ENCODE assay signal across 19 cellular contexts in genomic region chr18:49412673-49413072, GRCh38. TPM values are rescaled to one million over a fixed set of nuclear protein-coding genes. Genes with fewer than 3 reads are reported as not detected.
DNase-seq lines count a peak whose midpoint lies in the region; ATAC-seq, FAIRE-seq and TF ChIP-seq lines count a peak whose summit lies in the region.
"Had no signal": no experiment of that assay in that cellular context is flagged by ENCODE, and none has a peak within 500 bp of the region (broad histone marks: within the 10 kb centered on the region; RNA-seq: fewer than 3 reads in every experiment).

No MANE protein-coding gene starts in this region.

- no peaks in the 10 kb centered on the region for H3K27me3 Mint-ChIP-seq in activated naive CD4-positive, alpha-beta T cell treated with anti-CD3 and anti-CD28 coated beads for 36 hours (ENCODE audit: low read depth)
- no peaks in the 10 kb centered on the region for H3K27me3 Mint-ChIP-seq in T-helper 1 cell treated with Interleukin-12 subunit alpha and Interleukin-12 subunit beta and Interleukin-4 antibody, amounts not matched to agents 30 μg/mL and 1 μg/mL, for 36 hours (ENCODE audit: low read depth)
- H3K27me3 Mint-ChIP-seq in stimulated activated naive CD8-positive, alpha-beta T cell treated with anti-CD3 and anti-CD28 coated beads, Interleukin-15, amount 100 ng/mL, for 72 hours, result no peaks in the 10 kb centered on the region

- CTCF ChIA-PET in activated naive CD4-positive, alpha-beta T cell treated with anti-CD3 and anti-CD28 coated beads for 36 hours (lab: Charles Lee), result no interaction called here
- CTCF ChIA-PET in endothelial cell of umbilical vein (lab: Charles Lee), result interaction anchor here (0.7 to 1.0 kb wide), 4 partner anchors 20 to 737 kb away, joined by 3 to 4 read pairs (median 4); no protein-coding TSS in a partner anchor

- H3K9me1 ChIP-seq in endothelial cell of umbilical vein (replicated peaks; ENCODE audit: control insufficient read depth, extremely low read depth, insufficient read depth, low read length), result no peaks in the 10 kb centered on the region

- H2AFZ ChIP-seq in endothelial cell of umbilical vein (ENCODE audit: low read depth, low read length), result no peak overlapping the region
- H2AFZ ChIP-seq: GM23248 had no signal

- H3K4me1 Mint-ChIP-seq in activated naive CD4-positive, alpha-beta T cell treated with anti-CD3 and anti-CD28 coated beads for 36 hours (ENCODE audit: low read depth), result peaks cover 35% of the 10 kb centered on the region
- peaks cover 26% of the 10 kb centered on the region for H3K4me1 Mint-ChIP-seq in T-helper 1 cell treated with Interleukin-12 subunit alpha and Interleukin-12 subunit beta and Interleukin-4 antibody, amounts not matched to agents 30 μg/mL and 1 μg/mL, for 36 hours (ENCODE audit: low read depth)
- H3K4me1 Mint-ChIP-seq in stimulated activated naive CD8-positive, alpha-beta T cell treated with anti-CD3 and anti-CD28 coated beads, Interleukin-15, amount 100 ng/mL, for 72 hours, result peaks cover 35% of the 10 kb centered on the region

- H3K9me3 Mint-ChIP-seq in activated naive CD4-positive, alpha-beta T cell treated with anti-CD3 and anti-CD28 coated beads for 36 hours, result no peaks in the 10 kb centered on the region
- H3K9me3 Mint-ChIP-seq in T-helper 1 cell treated with Interleukin-12 subunit alpha and Interleukin-12 subunit beta and Interleukin-4 antibody, amounts not matched to agents 30 μg/mL and 1 μg/mL, for 36 hours, result no peaks in the 10 kb centered on the region
- H3K9me3 Mint-ChIP-seq in stimulated activated naive CD8-positive, alpha-beta T cell treated with anti-CD3 and anti-CD28 coated beads, Interleukin-15, amount 100 ng/mL, for 72 hours, result no peaks in the 10 kb centered on the region
- H3K9me3 Mint-ChIP-seq: nephron had no signal

- no peaks in the 10 kb centered on the region for H4K20me1 ChIP-seq in endothelial cell of umbilical vein (replicated peaks; ENCODE audit: control insufficient read depth, extremely low read depth, insufficient read depth, low read length)

- TF ChIP-seq POLR2A in endothelial cell of umbilical vein (IDR thresholded peaks at IDR 0.05; ENCODE audit: low read depth, low read length), result no peak

- dilution Hi-C loops in endothelial cell of umbilical vein (cut with MboI; ENCODE audit: extremely low pct_ligation_motif_present, low sequenced_read_pairs), result no loop called here

- H3K27ac ChIP-seq in endothelial cell of umbilical vein (ENCODE audit: insufficient read depth, low read depth, low read length), result peak overlapping the region; percentile 56
- H3K27ac ChIP-seq: coronary artery, GM23248, stomach had no signal

- H3K9me3 ChIP-seq in endothelial cell of umbilical vein (replicated peaks; ENCODE audit: control insufficient read depth, insufficient read depth, low read length), result no peaks in the 10 kb centered on the region
- H3K9me3 ChIP-seq: MG63, stomach had no signal

- no peak overlapping the region for H3K4me3 Mint-ChIP-seq in activated naive CD4-positive, alpha-beta T cell treated with anti-CD3 and anti-CD28 coated beads for 36 hours
- H3K4me3 Mint-ChIP-seq in T-helper 1 cell treated with Interleukin-12 subunit alpha and Interleukin-12 subunit beta and Interleukin-4 antibody, amounts not matched to agents 30 μg/mL and 1 μg/mL, for 36 hours, result no peak overlapping the region
- no peak overlapping the region for H3K4me3 Mint-ChIP-seq in stimulated activated naive CD8-positive, alpha-beta T cell treated with anti-CD3 and anti-CD28 coated beads, Interleukin-15, amount 100 ng/mL, for 72 hours
- H3K4me3 Mint-ChIP-seq: nephron had no signal

- peaks cover 4% of the 10 kb centered on the region for H3K36me3 Mint-ChIP-seq in activated naive CD4-positive, alpha-beta T cell treated with anti-CD3 and anti-CD28 coated beads for 36 hours (ENCODE audit: low read depth)
- H3K36me3 Mint-ChIP-seq in T-helper 1 cell treated with Interleukin-12 subunit alpha and Interleukin-12 subunit beta and Interleukin-4 antibody, amounts not matched to agents 30 μg/mL and 1 μg/mL, for 36 hours (ENCODE audit: low read depth), result peaks cover 2% of the 10 kb centered on the region

- no peaks in the 10 kb centered on the region for H3K79me2 ChIP-seq in endothelial cell of umbilical vein (ENCODE audit: control insufficient read depth, insufficient read depth, low read length)

- TF ChIP-seq CTCF in endothelial cell of umbilical vein (IDR thresholded peaks at IDR 0.05; ENCODE audit: extremely low read depth in 1 of 2, insufficient read depth in 1 of 2, low read depth in 1 of 2, low read length in 2 of 2), result no peak

- H3K27ac Mint-ChIP-seq in activated naive CD4-positive, alpha-beta T cell treated with anti-CD3 and anti-CD28 coated beads for 36 hours, result peak overlapping the region; percentile 79
- peak overlapping the region; percentile 45 for H3K27ac Mint-ChIP-seq in T-helper 1 cell treated with Interleukin-12 subunit alpha and Interleukin-12 subunit beta and Interleukin-4 antibody, amounts not matched to agents 30 μg/mL and 1 μg/mL, for 36 hours
- H3K27ac Mint-ChIP-seq in stimulated activated naive CD8-positive, alpha-beta T cell treated with anti-CD3 and anti-CD28 coated beads, Interleukin-15, amount 100 ng/mL, for 72 hours, result peak overlapping the region; percentile 34 to 54

- no peaks in the 10 kb centered on the region for H3K27me3 ChIP-seq in endothelial cell of umbilical vein (ENCODE audit: control insufficient read depth in 2 of 2, insufficient read depth in 2 of 2, low read length in 2 of 2)
- H3K27me3 ChIP-seq: MG63, stomach had no signal

- H3K4me3 ChIP-seq in endothelial cell of umbilical vein (replicated peaks in 1 of 3; ENCODE audit: insufficient read depth in 1 of 3, low read depth in 1 of 3, low read length in 3 of 3), result no peak overlapping the region
- H3K4me3 ChIP-seq: coronary artery, GM23248, MG63, stomach had no signal

- DNase-seq in activated naive CD4-positive, alpha-beta T cell treated with anti-CD3 and anti-CD28 coated beads for 36 hours, result no peak
- no peak for DNase-seq in activated naive CD4-positive, alpha-beta T cell (lab: John Stamatoyannopoulos, UW)
- DNase-seq in endothelial cell of umbilical vein (ENCODE audit: low read depth, low spot score) (peak; percentile 35), DMS 273 (lab: John Stamatoyannopoulos, UW; ENCODE audit: unreplicated experiment) (no peak)
- no peak for DNase-seq in stimulated activated naive CD8-positive, alpha-beta T cell treated with anti-CD3 and anti-CD28 coated beads, Interleukin-15, amount 100 ng/mL, for 72 hours
- DNase-seq: activated CD4-positive, CD25-positive, alpha-beta regulatory T cell treated with anti-CD3 and anti-CD28 coated beads, Interleukin-2, amount 50 U/mL, for 72 hours; GDM1; GM23248; MG63; NCI-H1694 treated with DMSO at 0.1 percent for 48 hours; NCI-H446 treated with DMSO at 0.1 percent for 48 hours; retina; Right ventricle myocardium superior; stomach had no signal

- FAIRE-seq in endothelial cell of umbilical vein (lab: Jason Lieb, UNC), result peak; percentile 31

- H3K4me1 ChIP-seq in endothelial cell of umbilical vein (ENCODE audit: control insufficient read depth, extremely low read depth, insufficient read depth, low read length), result peaks cover 18% of the 10 kb centered on the region

- H3K9ac ChIP-seq in endothelial cell of umbilical vein (replicated peaks; ENCODE audit: extremely low read depth, insufficient read depth, low read length), result peak overlapping the region; percentile 24
- H3K9ac ChIP-seq: GM23248 had no signal

- POLR2A ChIA-PET in endothelial cell of umbilical vein (lab: Charles Lee), result no interaction called here

- intact Hi-C loops in activated naive CD4-positive, alpha-beta T cell treated with anti-CD3 and anti-CD28 coated beads for 36 hours (cut with micrococcal nuclease), result loop anchor here (2.0 to 10.0 kb wide), 5 partner anchors 48 to 638 kb away; partner anchors contain the start of gene DYM
- intact Hi-C loops in endothelial cell of umbilical vein (cut with micrococcal nuclease), result loop anchor here (10.0 kb wide), 2 partner anchors 368 to 468 kb away; no protein-coding TSS in a partner anchor

- no TSS peak for BruUV-seq in endothelial cell of umbilical vein (replicated peaks; lab: Mats Ljungman, UMichigan)

- H3K4me2 ChIP-seq in endothelial cell of umbilical vein (ENCODE audit: insufficient read depth, low read length), result peak overlapping the region; percentile 20

- ATAC-seq in stimulated activated naive CD8-positive, alpha-beta T cell treated with anti-CD3 and anti-CD28 coated beads, Interleukin-15, amount 100 ng/mL, for 72 hours, result no peak
- no peak for ATAC-seq in HG03196 (IDR thresholded peaks at IDR 0.05; ENCODE audit: unreplicated experiment)
- no peak for ATAC-seq in HG03135 (IDR thresholded peaks at IDR 0.05; ENCODE audit: unreplicated experiment)

- H3K36me3 ChIP-seq in endothelial cell of umbilical vein (ENCODE audit: control insufficient read depth in 2 of 2, extremely low read depth in 1 of 2, insufficient read depth in 2 of 2, low read length in 2 of 2), result no peaks in the 10 kb centered on the region

TF ChIP-seq in endothelial cell of umbilical vein, 7 proteins besides CTCF, POLR2A, EP300 and RAD21:
- no peak for TF ChIP-seq EZH2 (IDR thresholded peaks at IDR 0.05; ENCODE audit: borderline replicate concordance, low read depth, low read length, severe bottlenecking)
- no peak for TF ChIP-seq JUN (IDR thresholded peaks at IDR 0.05; ENCODE audit: borderline replicate concordance, insufficient read depth, insufficient read length, low read depth)
- TF ChIP-seq POLR2AphosphoS5 (IDR thresholded peaks at IDR 0.05; ENCODE audit: insufficient read depth, low read depth, low read length), result no peak
- no peak for TF ChIP-seq MAX (IDR thresholded peaks at IDR 0.05; ENCODE audit: insufficient read depth, insufficient read length)
- no peak for TF ChIP-seq FOS (IDR thresholded peaks at IDR 0.05; ENCODE audit: borderline replicate concordance, insufficient read depth, low read length)
- no peak for TF ChIP-seq MYC (IDR thresholded peaks at IDR 0.05; ENCODE audit: low read depth, low read length)
- no peak for TF ChIP-seq GATA2 (IDR thresholded peaks at IDR 0.05; ENCODE audit: insufficient read depth, insufficient read length, low read depth, low read length)

RNA-seq across cellular contexts. Expression of gene DYM, which starts 47.8 kb away (rescaled TPM):
- 10 to 100 TPM; 60.2 to 61.2 TPM for total RNA-seq in activated naive CD4-positive, alpha-beta T cell treated with anti-CD3 and anti-CD28 coated beads for 36 hours
- 53.2 and 57.4 TPM in 2 replicates for total RNA-seq in endothelial cell of umbilical vein
- polyA plus RNA-seq in endothelial cell of umbilical vein, result 21.9 and 26.4 TPM in 2 replicates
- polyA plus RNA-seq in endothelial cell of umbilical vein (2011; cell fraction: cytosol; rRNA removed), result 20.6 and 27.6 TPM in 2 replicates
- polyA plus RNA-seq in endothelial cell of umbilical vein (2011; cell fraction: nucleus; rRNA removed), result 20.8 and 22.8 TPM in 2 replicates
- polyA plus RNA-seq in endothelial cell of umbilical vein (2012), result 29.9 and 40.9 TPM in 2 replicates
- 124 TPM in 2 replicates for polyA minus RNA-seq in endothelial cell of umbilical vein
- polyA minus RNA-seq in endothelial cell of umbilical vein (2011; cell fraction: cytosol; rRNA and poly(A)+ RNA removed), result 56.4 TPM
- 211 and 218 TPM in 2 replicates for polyA minus RNA-seq in endothelial cell of umbilical vein (2011; cell fraction: nucleus; rRNA and poly(A)+ RNA removed)
